9 cellular contexts compared by ENCODE assay signal in the genomic region with DNA sequence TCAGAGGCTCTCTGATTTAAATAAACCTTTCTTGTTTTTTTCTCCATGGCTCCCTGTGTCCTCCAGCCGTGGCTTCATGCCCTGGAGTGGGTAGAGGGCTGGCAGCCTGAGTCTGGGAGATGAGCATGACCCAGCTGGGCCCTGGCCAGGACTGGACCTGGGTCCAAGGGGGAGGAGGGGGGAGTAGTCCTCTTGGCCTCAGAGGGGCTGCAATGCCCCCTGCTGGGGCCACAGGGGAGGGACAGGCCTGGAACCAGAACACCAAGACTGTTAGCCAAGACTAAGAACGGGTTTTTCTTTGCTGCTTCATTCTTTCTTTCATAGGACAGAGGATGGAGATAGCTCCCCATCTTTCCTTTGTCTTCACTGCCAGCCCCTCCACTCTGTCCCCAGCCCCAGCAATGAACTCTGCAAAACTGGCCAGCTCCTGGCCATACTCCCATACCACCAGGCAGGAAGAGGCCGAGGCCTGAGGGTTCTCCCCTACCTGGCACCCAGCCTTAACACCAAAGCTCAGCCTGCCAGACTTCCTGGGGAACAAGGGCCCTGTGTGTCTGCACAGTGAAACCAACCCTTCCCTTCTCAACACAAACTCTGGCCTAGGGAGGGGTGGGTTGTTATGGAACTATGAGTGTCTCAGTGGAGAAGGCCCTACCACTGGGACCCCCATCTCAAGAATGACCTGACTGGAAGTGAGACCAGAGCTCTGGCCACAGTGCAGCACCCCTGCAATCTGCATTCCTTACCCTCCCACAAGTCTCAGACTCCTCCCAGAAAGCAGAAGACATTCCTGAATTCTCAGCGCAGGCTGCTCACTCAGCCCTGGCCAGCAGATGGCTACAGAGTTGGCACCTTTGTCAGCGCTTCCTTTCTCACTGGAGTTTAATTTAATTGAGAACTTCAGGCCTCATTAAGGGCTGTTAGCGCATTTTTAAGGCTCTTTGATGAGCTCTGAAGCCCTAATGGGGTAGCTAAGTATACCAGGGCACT. TPM values are rescaled to one million over a fixed set of nuclear protein-coding genes. Genes with fewer than 3 reads are reported as not detected.
A peak's percentile ranks its signal among the peaks of the same experiment; 100 is the strongest.
DNase-seq lines count a peak whose midpoint lies in the region; ATAC-seq, FAIRE-seq and TF ChIP-seq lines count a peak whose summit lies in the region.
"Had no signal": no experiment of that assay in that cellular context is flagged by ENCODE, and none has a peak within 500 bp of the region (broad histone marks: within the 10 kb centered on the region; RNA-seq: fewer than 3 reads in every experiment).

No MANE protein-coding gene starts in this region.

- TF ChIP-seq POLR2A in GM12892 (IDR thresholded peaks at IDR 0.05; ENCODE audit: low read depth, low read length): no peak
- no peak for TF ChIP-seq POLR2A in GM18505 (IDR thresholded peaks at IDR 0.05; ENCODE audit: borderline replicate concordance, extremely low read depth, insufficient read depth, insufficient read length)

- no peak for ATAC-seq in GM18505 (IDR thresholded peaks at IDR 0.05; ENCODE audit: unreplicated experiment)
- no peak for ATAC-seq in GM21576 (IDR thresholded peaks at IDR 0.05; ENCODE audit: unreplicated experiment)

- no peaks in the 10 kb centered on the region for H3K9me3 ChIP-seq in AG04450 (ENCODE audit: control insufficient read depth, insufficient read depth, low read length)

- POLR2A ChIA-PET in AG04450 (lab: Yijun Ruan, JAX): interaction anchor here (0.6 to 2.1 kb wide), 5 partner anchors 11 to 118 kb away, joined by 3 to 27 read pairs (median 3); a partner anchor contains a TSS

- H3K27ac ChIP-seq in AG04450 (ENCODE audit: low read depth, low read length) (peak overlapping the region; percentile 69), epithelial cell of prostate (peak overlapping the region; percentile 60)

- TF ChIP-seq CTCF in AG04450 (IDR thresholded peaks at IDR 0.05; ENCODE audit: low read depth, low read length): peak; percentile 88

- peak; percentile 30 for FAIRE-seq in GM12892 (lab: Jason Lieb, UNC)

- H3K4me3 ChIP-seq in AG04450 (ENCODE audit: low read depth, low read length): no peak overlapping the region

- CTCF ChIA-PET in AG04450 (lab: Charles Lee): interaction anchor here (0.7 to 3.3 kb wide), 36 partner anchors 8 to 534 kb away, joined by 3 to 83 read pairs (median 5); a partner anchor contains a TSS

- DNase-seq in AG04450 (ENCODE audit: low read depth, low spot score) (peak; percentile 47), GM12892 (ENCODE audit: insufficient read length) (no peak), RPMI7951 (ENCODE audit: low read depth) (peak; percentile 73), epithelial cell of prostate (ENCODE audit: low read depth, low spot score) (no peak), middle frontal gyrus (ENCODE audit: extremely low spot score, low spot score) (peak; percentile 73)
- no peak for DNase-seq in activated CD8-positive, alpha-beta memory T cell treated with anti-CD3 and anti-CD28 coated beads, Interleukin-2, amount 50 U/mL, for 4 hours
- DNase-seq: naive B cell had no signal

- no peaks in the 10 kb centered on the region for H3K27me3 ChIP-seq in AG04450 (ENCODE audit: control insufficient read depth, insufficient read depth, low read length)

RNA-seq across cellular contexts. Expression of a gene that starts 11.0 kb away (rescaled TPM):
- polyA plus RNA-seq in AG04450 (2011; rRNA removed): 13.2 and 14.9 TPM in 2 replicates
- 15.6 and 19.6 TPM in 2 replicates for polyA minus RNA-seq in AG04450 (2011; rRNA and poly(A)+ RNA removed)
- polyA plus RNA-seq in GM12892 (2012; ENCODE audit: missing spikeins): 53.0 TPM
- total RNA-seq in RPMI7951 (2014; rRNA removed; shearing (Covaris generic)): 22.1 and 22.2 TPM in 2 replicates

RNA-seq across cellular contexts. Expression of a gene that starts 12.5 kb away (rescaled TPM):
- 792 and 943 TPM in 2 replicates for polyA plus RNA-seq in AG04450 (2011; rRNA removed)
- 662 and 748 TPM in 2 replicates for polyA minus RNA-seq in AG04450 (2011; rRNA and poly(A)+ RNA removed)
- 974 TPM for polyA plus RNA-seq in GM12892 (2012; ENCODE audit: missing spikeins)
- total RNA-seq in RPMI7951 (2014; rRNA removed; shearing (Covaris generic)): 984 and 1,201 TPM in 2 replicates

RNA-seq across cellular contexts. Expression of a gene that starts 17.7 kb away (rescaled TPM):
- not detected in 2 replicates for polyA plus RNA-seq in AG04450 (2011; rRNA removed)
- polyA minus RNA-seq in AG04450 (2011; rRNA and poly(A)+ RNA removed): not detected in 2 replicates
- polyA plus RNA-seq in GM12892 (2012; ENCODE audit: missing spikeins): not detected
- not detected in 2 replicates for total RNA-seq in RPMI7951 (2014; rRNA removed; shearing (Covaris generic))

RNA-seq across cellular contexts. Expression of a gene that starts 22.9 kb away (rescaled TPM):
- polyA plus RNA-seq in AG04450 (2011; rRNA removed): 83.5 and 107 TPM in 2 replicates
- 55.7 and 76.1 TPM in 2 replicates for polyA minus RNA-seq in AG04450 (2011; rRNA and poly(A)+ RNA removed)
- 38.8 TPM for polyA plus RNA-seq in GM12892 (2012; ENCODE audit: missing spikeins)
- total RNA-seq in RPMI7951 (2014; rRNA removed; shearing (Covaris generic)): 86.2 and 101 TPM in 2 replicates

RNA-seq across cellular contexts. Expression of a gene that starts 31.0 kb away (rescaled TPM):
- 13.7 and 17.0 TPM in 2 replicates for polyA plus RNA-seq in AG04450 (2011; rRNA removed)
- 6.4 and 9.4 TPM in 2 replicates for polyA minus RNA-seq in AG04450 (2011; rRNA and poly(A)+ RNA removed)
- 60.4 TPM for polyA plus RNA-seq in GM12892 (2012; ENCODE audit: missing spikeins)
- 14.7 and 23.0 TPM in 2 replicates for total RNA-seq in RPMI7951 (2014; rRNA removed; shearing (Covaris generic))

Comparison
In these comparisons a context has a peak if more than half of its experiments do, and no peak if none do; other contexts are left out.
1. DNase-seq: peak in AG04450 (single experiment), RPMI7951 (single experiment) and middle frontal gyrus (single experiment); none in GM12892 (single experiment), epithelial cell of prostate (single experiment) and activated CD8-positive, alpha-beta memory T cell treated with anti-CD3 and anti-CD28 coated beads, Interleukin-2, amount 50 U/mL, for 4 hours (single experiment).